In the genomic region with DNA sequence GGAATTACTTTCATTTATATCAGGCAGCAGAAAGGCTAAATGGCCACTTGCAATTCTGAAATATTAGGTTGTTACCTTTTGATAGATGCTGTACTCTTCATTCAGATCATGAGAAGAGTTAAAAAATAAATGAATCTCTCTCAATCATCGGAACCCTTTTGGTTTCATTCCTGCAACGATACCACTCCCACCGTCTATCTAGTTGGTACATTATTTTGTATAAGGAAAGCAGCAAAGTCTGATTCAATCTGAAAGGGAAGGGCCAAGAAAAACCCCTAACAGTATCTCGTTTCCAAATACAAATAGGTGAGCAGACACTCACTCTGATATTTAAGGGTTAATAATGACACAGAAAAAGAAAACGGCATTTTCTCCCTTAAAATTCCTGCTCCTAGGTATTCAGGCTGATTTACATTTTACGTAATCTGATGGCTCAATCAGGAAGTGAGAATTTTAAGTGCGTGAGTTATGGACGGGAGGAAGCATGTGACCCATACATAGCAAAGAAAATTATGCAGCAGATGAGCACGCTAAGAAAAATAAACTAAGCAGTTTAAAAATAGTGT, we compare ENCODE assay signal across 8 cellular contexts.
DNase-seq lines count a peak whose midpoint lies in the region; ATAC-seq and TF ChIP-seq lines count a peak whose summit lies in the region.

No MANE protein-coding gene starts in this region.

- ATAC-seq in activated T-helper 17 cell treated with anti-CD3 and anti-CD28 coated beads, Interleukin-2, amount 50 U/mL, for 72 hours (replicated peaks), result peak; percentile 18
- ATAC-seq in stimulated activated naive B cell treated with anti-CD40 and anti-IgM and Interleukin-4, amounts not matched to agents 10 μg/mL and 1 μg/mL and 100 μg/mL, for 72 hours (replicated peaks), result peak; percentile 71 to 74
- ATAC-seq in HG03460 (IDR thresholded peaks at IDR 0.05; ENCODE audit: unreplicated experiment) (no peak), HG03159 (IDR thresholded peaks at IDR 0.05; ENCODE audit: unreplicated experiment) (no peak)

- peaks cover 19% of the 10 kb centered on the region for H3K36me3 ChIP-seq in right atrium auricular region

- H3K9me3 ChIP-seq in AG04450 (ENCODE audit: control insufficient read depth, insufficient read depth, low read length) (no peaks in the 10 kb centered on the region), right atrium auricular region (no peaks in the 10 kb centered on the region)

- CTCF ChIA-PET in AG04450 (lab: Charles Lee), result interaction anchor here (2.7 to 8.6 kb wide), 2 partner anchors 15 to 47 kb away, joined by 14 to 60 read pairs; no protein-coding TSS in a partner anchor

- peak overlapping the region; percentile 80 for H3K4me3 ChIP-seq in AG04450 (ENCODE audit: low read depth, low read length)
- no peak overlapping the region; the same call in 1 of the 2 replicates for H3K4me3 ChIP-seq in HL-60 (replicated peaks; ENCODE audit: insufficient read depth, low read length)
- peak overlapping the region in 1 of 2 donors; percentile 34 for H3K4me3 ChIP-seq in right atrium auricular region

- H3K9me3 Mint-ChIP-seq in activated T-helper 17 cell treated with anti-CD3 and anti-CD28 coated beads, Interleukin-2, amount 50 U/mL, for 72 hours, result no peaks in the 10 kb centered on the region
- H3K9me3 Mint-ChIP-seq in stimulated activated naive B cell treated with anti-CD40 and anti-IgM and Interleukin-4, amounts not matched to agents 10 μg/mL and 1 μg/mL and 100 μg/mL, for 72 hours, result no peaks in the 10 kb centered on the region

- no peak for TF ChIP-seq CTCF in AG04450 (IDR thresholded peaks at IDR 0.05; ENCODE audit: low read depth, low read length)
- no peak for TF ChIP-seq CTCF in HL-60 (IDR thresholded peaks at IDR 0.05; ENCODE audit: insufficient read depth, low read length)
- TF ChIP-seq CTCF in right atrium auricular region (IDR thresholded peaks at IDR 0.05), result no peak

- peaks cover 0 to 61% of the 10 kb centered on the region in 2 donors for H3K4me1 ChIP-seq in right atrium auricular region

- H3K27me3 ChIP-seq in AG04450 (ENCODE audit: control insufficient read depth, insufficient read depth, low read length), result no peaks in the 10 kb centered on the region
- H3K27me3 ChIP-seq in HL-60 (ENCODE audit: insufficient read depth, poor library complexity, severe bottlenecking), result no peaks in the 10 kb centered on the region
- H3K27me3 ChIP-seq in right atrium auricular region, result no peaks in the 10 kb centered on the region

- peak overlapping the region; percentile 83 for H3K4me3 Mint-ChIP-seq in activated T-helper 17 cell treated with anti-CD3 and anti-CD28 coated beads, Interleukin-2, amount 50 U/mL, for 72 hours
- H3K4me3 Mint-ChIP-seq in stimulated activated naive B cell treated with anti-CD40 and anti-IgM and Interleukin-4, amounts not matched to agents 10 μg/mL and 1 μg/mL and 100 μg/mL, for 72 hours, result peak overlapping the region; percentile 72 to 74

- peaks cover 80% of the 10 kb centered on the region for H3K4me1 Mint-ChIP-seq in activated T-helper 17 cell treated with anti-CD3 and anti-CD28 coated beads, Interleukin-2, amount 50 U/mL, for 72 hours
- H3K4me1 Mint-ChIP-seq in stimulated activated naive B cell treated with anti-CD40 and anti-IgM and Interleukin-4, amounts not matched to agents 10 μg/mL and 1 μg/mL and 100 μg/mL, for 72 hours, result peaks cover 58 to 81% of the 10 kb centered on the region in 2 donors

- H3K36me3 Mint-ChIP-seq in activated T-helper 17 cell treated with anti-CD3 and anti-CD28 coated beads, Interleukin-2, amount 50 U/mL, for 72 hours (ENCODE audit: low read depth), result peaks cover 100% of the 10 kb centered on the region
- H3K36me3 Mint-ChIP-seq in stimulated activated naive B cell treated with anti-CD40 and anti-IgM and Interleukin-4, amounts not matched to agents 10 μg/mL and 1 μg/mL and 100 μg/mL, for 72 hours, result peaks cover 47 to 74% of the 10 kb centered on the region in 2 donors

- H3K27me3 Mint-ChIP-seq in activated T-helper 17 cell treated with anti-CD3 and anti-CD28 coated beads, Interleukin-2, amount 50 U/mL, for 72 hours, result no peaks in the 10 kb centered on the region
- no peaks in the 10 kb centered on the region for H3K27me3 Mint-ChIP-seq in stimulated activated naive B cell treated with anti-CD40 and anti-IgM and Interleukin-4, amounts not matched to agents 10 μg/mL and 1 μg/mL and 100 μg/mL, for 72 hours

- peak overlapping the region; percentile 94 for H3K27ac Mint-ChIP-seq in activated T-helper 17 cell treated with anti-CD3 and anti-CD28 coated beads, Interleukin-2, amount 50 U/mL, for 72 hours
- H3K27ac Mint-ChIP-seq in stimulated activated naive B cell treated with anti-CD40 and anti-IgM and Interleukin-4, amounts not matched to agents 10 μg/mL and 1 μg/mL and 100 μg/mL, for 72 hours, result peak overlapping the region; percentile 91

- POLR2A ChIA-PET in AG04450 (lab: Yijun Ruan, JAX), result interaction anchor here (1.5 kb wide), 2 partner anchors 17 to 30 kb away, joined by 5 to 8 read pairs; no protein-coding TSS in a partner anchor

- DNase-seq in AG04450 (ENCODE audit: low read depth, low spot score), result peak; percentile 82
- peak in 1 of 2 experiments; percentile 39 for DNase-seq in HL-60 (ENCODE audit: low read depth in 1 of 2, low spot score in 1 of 2)
- no peak for DNase-seq in right atrium auricular region (ENCODE audit: low spot score)
- DNase-seq in stimulated activated naive B cell treated with anti-CD40 and anti-IgM and Interleukin-4, amounts not matched to agents 10 μg/mL and 1 μg/mL and 100 μg/mL, for 72 hours, result no peak
- no peak for DNase-seq in NCI-H345 treated with DMSO at 0.1 percent for 48 hours (lab: John Stamatoyannopoulos, UW; ENCODE audit: unreplicated experiment)

- H3K27ac ChIP-seq in AG04450 (ENCODE audit: low read depth, low read length) (peak overlapping the region; percentile 67), HL-60 (replicated peaks) (peak overlapping the region; percentile 63), right atrium auricular region (peak overlapping the region; percentile 78 to 83)

Comparison
In these comparisons a context has a peak if more than half of its experiments do, and no peak if none do; other contexts are left out.
1. ATAC-seq: peak in activated T-helper 17 cell treated with anti-CD3 and anti-CD28 coated beads, Interleukin-2, amount 50 U/mL, for 72 hours (single experiment) and stimulated activated naive B cell treated with anti-CD40 and anti-IgM and Interleukin-4, amounts not matched to agents 10 μg/mL and 1 μg/mL and 100 μg/mL, for 72 hours (2 of 2); none in HG03460 (single experiment) and HG03159 (single experiment).
2. Peak in every context shown above with its lines, with median percentiles within 50 percentile points of each other: H3K27ac ChIP-seq.